ENCODE assay signal across 1 cellular context in the genomic region with DNA sequence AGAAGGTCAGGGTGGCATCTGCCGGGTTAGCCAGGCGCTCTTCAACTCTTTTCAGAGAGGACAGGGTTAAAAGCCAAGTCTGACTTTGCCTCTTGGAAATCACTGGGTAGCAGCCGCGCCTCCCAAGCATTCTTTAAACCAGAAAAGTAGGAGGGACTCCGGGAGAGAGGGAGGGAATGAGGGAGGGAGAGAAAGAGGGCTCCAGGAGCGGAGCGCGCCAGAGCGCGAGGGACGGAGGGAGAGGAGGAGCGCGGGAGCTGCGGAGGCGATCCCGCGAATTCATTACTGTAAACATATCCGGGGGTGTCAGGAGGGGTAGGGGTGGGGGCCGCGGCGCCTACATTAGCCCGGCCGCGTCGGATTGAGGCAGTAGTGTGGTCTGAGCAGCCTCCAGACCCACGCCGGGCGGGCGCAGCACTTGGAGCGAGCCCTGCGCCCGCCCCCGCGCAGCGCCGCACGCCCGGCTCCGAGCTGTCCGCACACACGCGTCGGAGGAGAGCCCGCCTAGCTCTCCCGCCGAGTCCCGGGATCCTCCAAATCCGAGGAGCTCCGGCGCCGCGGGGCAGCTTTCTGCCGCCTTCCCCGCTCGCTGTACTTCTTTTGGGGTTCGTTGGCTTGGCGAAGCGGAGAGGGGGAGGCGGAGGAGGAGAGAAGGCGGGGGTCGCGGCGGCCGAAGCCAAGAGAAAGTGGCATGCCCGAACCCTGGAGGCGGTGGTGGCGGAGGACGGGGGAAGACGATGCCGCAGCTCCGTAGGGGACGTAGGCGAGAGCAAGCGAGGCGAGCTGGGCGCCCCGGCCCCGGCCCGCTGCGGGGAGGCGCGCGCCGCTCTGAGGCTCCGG.
TF ChIP-seq lines count a peak whose summit lies in the region.

No MANE protein-coding gene starts in this region.

TF ChIP-seq in H1, 55 proteins besides CTCF, POLR2A, EP300 and RAD21 (continued from another document):
- TF ChIP-seq MAFK (IDR thresholded peaks at IDR 0.05; ENCODE audit: low read depth, low read length) = no peak
- TF ChIP-seq NRF1 (IDR thresholded peaks at IDR 0.05; ENCODE audit: low read depth, low read length) = no peak
- TF ChIP-seq TBP (IDR thresholded peaks at IDR 0.05; ENCODE audit: low read depth, low read length) = peak; percentile 40; the same call in 1 of the 2 replicates
- TF ChIP-seq SRF (IDR thresholded peaks at IDR 0.05; ENCODE audit: low read depth, low read length) = no peak
- peak; percentile 61 for TF ChIP-seq EGR1 (IDR thresholded peaks at IDR 0.05; ENCODE audit: borderline replicate concordance, low read depth, low read length)
- no peak for TF ChIP-seq CTBP2 (IDR thresholded peaks at IDR 0.05; ENCODE audit: borderline replicate concordance, insufficient read depth, insufficient read length, low read length)
- no peak for TF ChIP-seq KDM5A (IDR thresholded peaks at IDR 0.05; ENCODE audit: low read length)
- TF ChIP-seq YY1 (IDR thresholded peaks at IDR 0.05; ENCODE audit: low read depth, low read length) = no peak
- no peak for TF ChIP-seq SP2 (IDR thresholded peaks at IDR 0.05; ENCODE audit: low read length)
- no peak for TF ChIP-seq CHD7 (IDR thresholded peaks at IDR 0.05; ENCODE audit: insufficient replicate concordance, low read length)
- TF ChIP-seq POLR2AphosphoS5 (IDR thresholded peaks at IDR 0.05; ENCODE audit: low read depth, low read length) = peak; percentile 60; the same call in 1 of the 2 replicates
- no peak for TF ChIP-seq KDM1A (IDR thresholded peaks at IDR 0.05; ENCODE audit: borderline replicate concordance, low read length)
- no peak for TF ChIP-seq SP4 (IDR thresholded peaks at IDR 0.05; ENCODE audit: low read length)
- TF ChIP-seq JUND (IDR thresholded peaks at IDR 0.05; ENCODE audit: low read length) = no peak
- no peak for TF ChIP-seq GABPA (IDR thresholded peaks at IDR 0.05; ENCODE audit: borderline replicate concordance, insufficient read depth, low read length)
- TF ChIP-seq HDAC6 (IDR thresholded peaks at IDR 0.05; ENCODE audit: low read depth, low read length) = no peak
- no peak for TF ChIP-seq BRCA1 (IDR thresholded peaks at IDR 0.05; ENCODE audit: low read depth, low read length)
- TF ChIP-seq CREB1 (IDR thresholded peaks at IDR 0.05) = no peak
